ENCODE assay signal across 20 cellular contexts in the genomic region with DNA sequence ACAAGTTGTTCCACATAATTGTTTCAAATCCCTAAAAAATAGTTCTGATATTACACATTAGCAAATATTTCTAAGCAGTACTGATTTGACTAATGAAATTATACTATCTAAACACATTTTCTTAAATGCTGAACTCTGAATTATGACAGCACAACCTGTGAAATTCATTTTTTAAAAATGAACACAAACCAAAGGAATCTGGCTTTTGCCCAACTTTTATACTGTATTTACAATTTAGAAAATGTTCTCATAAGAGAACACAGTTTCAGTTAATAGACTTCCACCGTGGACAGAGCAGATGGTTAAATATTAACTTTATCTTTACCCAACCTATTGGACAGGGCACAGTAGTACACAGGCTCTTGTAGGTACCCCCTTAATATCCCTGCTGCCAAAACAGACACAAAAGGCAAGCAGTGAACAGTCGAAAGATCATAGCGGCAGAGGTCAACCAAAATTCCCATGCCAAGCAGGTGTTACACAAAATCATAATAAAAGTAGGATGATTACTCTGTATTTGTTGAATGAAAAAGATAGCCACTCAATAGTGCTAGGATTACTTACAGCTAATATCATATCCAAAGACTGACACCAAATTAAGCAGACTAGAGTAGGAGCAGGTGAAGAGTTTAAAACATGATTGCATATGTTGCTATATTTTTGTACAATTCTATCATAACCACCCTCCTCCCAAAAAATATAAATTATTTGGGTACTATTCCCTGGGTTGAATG.
DNase-seq lines count a peak whose midpoint lies in the region; ATAC-seq and TF ChIP-seq lines count a peak whose summit lies in the region.
"Had no signal": no experiment of that assay in that cellular context is flagged by ENCODE, and none has a peak within 500 bp of the region (broad histone marks: within the 10 kb centered on the region; RNA-seq: fewer than 3 reads in every experiment).

No MANE protein-coding gene starts in this region.

- no peaks in the 10 kb centered on the region for H3K36me3 ChIP-seq in endocrine pancreas (ENCODE audit: control insufficient read depth, insufficient read depth, low read length)
- H3K36me3 ChIP-seq: colonic mucosa had no signal

- no peak overlapping the region for H3K9ac ChIP-seq in endocrine pancreas (ENCODE audit: control insufficient read depth, insufficient read depth, low read length)

- DNase-seq in HuH-7.5 (ENCODE audit: low spot score) (peak; percentile 8), left lobe of liver (ENCODE audit: low spot score) (peak; percentile 71), iPS-NIHi11 (ENCODE audit: low spot score) (no peak), NCI-H2081 treated with DMSO at 0.1 percent for 48 hours (lab: John Stamatoyannopoulos, UW) (no peak), NCI-H146 (lab: John Stamatoyannopoulos, UW) (no peak)
- DNase-seq in stimulated activated naive CD4-positive, alpha-beta T cell treated with Interleukin-2 at 50 U/mL for 16 hours (lab: John Stamatoyannopoulos, UW) = no peak
- DNase-seq: activated CD4-positive, alpha-beta T cell treated with anti-CD3 and anti-CD28 coated beads, Interleukin-2, amount 50 U/mL, for 4 hours; activated naive CD4-positive, alpha-beta T cell; anterior cingulate cortex; colonic mucosa; DMS 273 treated with DMSO at 0.1 percent for 48 hours; MM.1S; NCI-H2029; NCI-H446 treated with DMSO at 0.1 percent for 48 hours; stimulated activated CD4-positive, alpha-beta T cell treated with anti-CD3 and anti-CD28 coated beads, Interleukin-12 subunit alpha, Interleukin-12 subunit beta, amount 100 ng/mL, for 4 hours; SW 1271; testis had no signal

- H3K4me1 ChIP-seq in endocrine pancreas (ENCODE audit: control insufficient read depth, insufficient read depth, low read length) = peaks cover 4% of the 10 kb centered on the region
- H3K4me1 ChIP-seq: colonic mucosa, testis had no signal

- ATAC-seq in left lobe of liver = peak; percentile 96

- H3K9me3 ChIP-seq in endocrine pancreas (ENCODE audit: control insufficient read depth, low read length) = no peaks in the 10 kb centered on the region
- H3K9me3 ChIP-seq: colonic mucosa, testis had no signal

- peak overlapping the region; percentile 41 for H3K27ac ChIP-seq in 22Rv1
- H3K27ac ChIP-seq: C4-2B, colonic mucosa, testis had no signal

- no peaks in the 10 kb centered on the region for H3K27me3 ChIP-seq in endocrine pancreas (ENCODE audit: control insufficient read depth, insufficient read depth, low read length)
- H3K27me3 ChIP-seq: colonic mucosa, testis had no signal

- TF ChIP-seq CTCF in 22Rv1 (IDR thresholded peaks at IDR 0.05) = no peak

- peak overlapping the region; percentile 56 for H3K4me3 ChIP-seq in endocrine pancreas (ENCODE audit: control insufficient read depth, insufficient read depth, low read length)
- H3K4me3 ChIP-seq: colonic mucosa, testis had no signal

Comparison
In these comparisons a context has a peak if more than half of its experiments do, and no peak if none do; other contexts are left out.
1. DNase-seq: peak in HuH-7.5 (single experiment) and left lobe of liver (single experiment); none in iPS-NIHi11 (single experiment), NCI-H2081 treated with DMSO at 0.1 percent for 48 hours (single experiment), NCI-H146 (single experiment) and stimulated activated naive CD4-positive, alpha-beta T cell treated with Interleukin-2 at 50 U/mL for 16 hours (single experiment).